In the genomic region with DNA sequence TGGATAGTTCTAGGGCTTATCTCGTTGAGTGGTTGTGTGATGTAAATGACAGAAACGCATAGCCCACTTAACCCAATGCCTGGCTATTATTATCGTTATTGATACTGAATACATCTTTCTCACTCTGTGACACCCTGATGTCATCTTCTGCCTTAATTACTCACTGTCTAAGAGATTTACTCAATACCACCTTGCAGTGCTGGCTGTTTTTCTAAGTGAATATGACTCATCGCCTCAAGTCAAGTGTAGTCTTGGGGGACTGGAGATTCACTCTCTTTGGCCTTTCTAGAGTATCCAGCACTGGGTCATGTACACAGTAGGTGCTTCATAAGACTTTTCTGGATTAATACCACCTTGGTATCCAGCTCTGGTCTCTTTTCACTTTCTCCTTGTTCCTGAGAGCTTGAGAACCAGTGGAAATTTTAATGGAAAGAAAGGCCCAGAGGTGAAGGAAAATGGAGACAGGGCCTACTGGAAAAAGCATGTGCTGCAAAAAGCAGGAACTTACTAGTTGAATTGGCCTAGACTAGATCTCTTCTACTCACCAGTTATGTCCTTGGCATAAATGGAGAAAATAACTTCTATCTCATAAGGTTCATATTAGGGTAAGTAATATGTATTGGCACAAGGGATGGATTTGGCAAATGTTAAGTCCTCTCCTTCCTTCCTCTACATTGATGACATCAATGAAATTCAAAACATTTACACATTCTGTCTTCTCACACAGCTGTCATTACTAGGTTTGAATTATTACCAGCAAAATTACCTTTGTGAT, we compare ENCODE assay signal across 17 cellular contexts.
"Had no signal": no experiment of that assay in that cellular context is flagged by ENCODE, and none has a peak within 500 bp of the region (broad histone marks: within the 10 kb centered on the region; RNA-seq: fewer than 3 reads in every experiment).

No MANE protein-coding gene starts in this region.

- H3K9me3 ChIP-seq: esophagus squamous epithelium, heart right ventricle, left ventricle myocardium inferior, pancreas, stomach, uterus had no signal

- DNase-seq: activated CD4-positive, alpha-beta memory T cell treated with anti-CD3 and anti-CD28 coated beads for 36 hours; activated gamma-delta T cell treated with Interleukin-2 at 50 U/mL for 16 hours; activated naive CD8-positive, alpha-beta T cell treated with anti-CD3 and anti-CD28 coated beads for 36 hours; activated T-cell treated with anti-CD3 and anti-CD28 coated beads, Interleukin-2, amount 50 U/mL, for 48 hours; brain microvascular endothelial cell; endodermal cell; esophagus squamous epithelium; heart right ventricle; left ventricle myocardium inferior; mesendoderm; nephron progenitor cell; pancreas; retina; stimulated activated CD4-positive, alpha-beta T cell treated with anti-CD3 and anti-CD28 coated beads, Interleukin-4, amount 100 ng/mL, for 4 hours; stomach; uterus had no signal

- H3K4me3 ChIP-seq: esophagus squamous epithelium, heart right ventricle, left ventricle myocardium inferior, pancreas, skin epidermis, stomach, uterus had no signal

- H3K36me3 Mint-ChIP-seq: activated CD4-positive, alpha-beta memory T cell treated with anti-CD3 and anti-CD28 coated beads for 36 hours; activated naive CD8-positive, alpha-beta T cell treated with anti-CD3 and anti-CD28 coated beads for 36 hours had no signal

- H3K27ac Mint-ChIP-seq: activated CD4-positive, alpha-beta memory T cell treated with anti-CD3 and anti-CD28 coated beads for 36 hours; activated naive CD8-positive, alpha-beta T cell treated with anti-CD3 and anti-CD28 coated beads for 36 hours; endodermal cell; nephron progenitor cell had no signal

- ATAC-seq: heart right ventricle, pancreas had no signal

- H3K36me3 ChIP-seq: brain microvascular endothelial cell, esophagus squamous epithelium, heart right ventricle, left ventricle myocardium inferior, pancreas, stomach, uterus had no signal

- H3K4me1 Mint-ChIP-seq: activated naive CD8-positive, alpha-beta T cell treated with anti-CD3 and anti-CD28 coated beads for 36 hours; nephron progenitor cell had no signal

- H3K9me3 Mint-ChIP-seq: activated CD4-positive, alpha-beta memory T cell treated with anti-CD3 and anti-CD28 coated beads for 36 hours; activated naive CD8-positive, alpha-beta T cell treated with anti-CD3 and anti-CD28 coated beads for 36 hours; endodermal cell; nephron progenitor cell had no signal

- H3K4me1 ChIP-seq: pancreas, uterus had no signal

- H3K27ac ChIP-seq: brain microvascular endothelial cell, heart right ventricle, left ventricle myocardium inferior, pancreas, skin epidermis had no signal

- H3K4me3 Mint-ChIP-seq: activated CD4-positive, alpha-beta memory T cell treated with anti-CD3 and anti-CD28 coated beads for 36 hours; activated naive CD8-positive, alpha-beta T cell treated with anti-CD3 and anti-CD28 coated beads for 36 hours; endodermal cell; nephron progenitor cell had no signal

- H3K27me3 ChIP-seq: brain microvascular endothelial cell, esophagus squamous epithelium, heart right ventricle, pancreas, stomach, uterus had no signal
